Comparison of ENCODE assay signal across 2 cellular contexts in genomic region chr17:41520821-41521521, GRCh38.
TF ChIP-seq lines count a peak whose summit lies in the region.

No MANE protein-coding gene starts in this region.

TF ChIP-seq in GM23338, 12 proteins besides CTCF, POLR2A, EP300 and RAD21:
- TF ChIP-seq NANOG (IDR thresholded peaks at IDR 0.05; ENCODE audit: borderline replicate concordance) (no peak), EZH2 (IDR thresholded peaks at IDR 0.05; ENCODE audit: low read depth, unreplicated experiment) (no peak), ZNF331 (CRISPR knock-in tag; IDR thresholded peaks at IDR 0.05; ENCODE audit: low read depth) (no peak), JUNB (IDR thresholded peaks at IDR 0.05; ENCODE audit: unreplicated experiment) (no peak), POLR2AphosphoS5 (IDR thresholded peaks at IDR 0.05; ENCODE audit: low read depth) (no peak), EZH2phosphoT487 (IDR thresholded peaks at IDR 0.05; ENCODE audit: unreplicated experiment) (no peak), ZNF114 (CRISPR knock-in tag; IDR thresholded peaks at IDR 0.05) (no peak), STAT1 (IDR thresholded peaks at IDR 0.05; ENCODE audit: unreplicated experiment) (no peak), CREB1 (CRISPR knock-in tag; IDR thresholded peaks at IDR 0.05; ENCODE audit: low read depth) (no peak)
- TF ChIP-seq, protein P1, sequence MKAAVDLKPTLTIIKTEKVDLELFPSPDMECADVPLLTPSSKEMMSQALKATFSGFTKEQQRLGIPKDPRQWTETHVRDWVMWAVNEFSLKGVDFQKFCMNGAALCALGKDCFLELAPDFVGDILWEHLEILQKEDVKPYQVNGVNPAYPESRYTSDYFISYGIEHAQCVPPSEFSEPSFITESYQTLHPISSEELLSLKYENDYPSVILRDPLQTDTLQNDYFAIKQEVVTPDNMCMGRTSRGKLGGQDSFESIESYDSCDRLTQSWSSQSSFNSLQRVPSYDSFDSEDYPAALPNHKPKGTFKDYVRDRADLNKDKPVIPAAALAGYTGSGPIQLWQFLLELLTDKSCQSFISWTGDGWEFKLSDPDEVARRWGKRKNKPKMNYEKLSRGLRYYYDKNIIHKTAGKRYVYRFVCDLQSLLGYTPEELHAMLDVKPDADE (IDR thresholded peaks at IDR 0.05): no peak
- TF ChIP-seq, protein P2, sequence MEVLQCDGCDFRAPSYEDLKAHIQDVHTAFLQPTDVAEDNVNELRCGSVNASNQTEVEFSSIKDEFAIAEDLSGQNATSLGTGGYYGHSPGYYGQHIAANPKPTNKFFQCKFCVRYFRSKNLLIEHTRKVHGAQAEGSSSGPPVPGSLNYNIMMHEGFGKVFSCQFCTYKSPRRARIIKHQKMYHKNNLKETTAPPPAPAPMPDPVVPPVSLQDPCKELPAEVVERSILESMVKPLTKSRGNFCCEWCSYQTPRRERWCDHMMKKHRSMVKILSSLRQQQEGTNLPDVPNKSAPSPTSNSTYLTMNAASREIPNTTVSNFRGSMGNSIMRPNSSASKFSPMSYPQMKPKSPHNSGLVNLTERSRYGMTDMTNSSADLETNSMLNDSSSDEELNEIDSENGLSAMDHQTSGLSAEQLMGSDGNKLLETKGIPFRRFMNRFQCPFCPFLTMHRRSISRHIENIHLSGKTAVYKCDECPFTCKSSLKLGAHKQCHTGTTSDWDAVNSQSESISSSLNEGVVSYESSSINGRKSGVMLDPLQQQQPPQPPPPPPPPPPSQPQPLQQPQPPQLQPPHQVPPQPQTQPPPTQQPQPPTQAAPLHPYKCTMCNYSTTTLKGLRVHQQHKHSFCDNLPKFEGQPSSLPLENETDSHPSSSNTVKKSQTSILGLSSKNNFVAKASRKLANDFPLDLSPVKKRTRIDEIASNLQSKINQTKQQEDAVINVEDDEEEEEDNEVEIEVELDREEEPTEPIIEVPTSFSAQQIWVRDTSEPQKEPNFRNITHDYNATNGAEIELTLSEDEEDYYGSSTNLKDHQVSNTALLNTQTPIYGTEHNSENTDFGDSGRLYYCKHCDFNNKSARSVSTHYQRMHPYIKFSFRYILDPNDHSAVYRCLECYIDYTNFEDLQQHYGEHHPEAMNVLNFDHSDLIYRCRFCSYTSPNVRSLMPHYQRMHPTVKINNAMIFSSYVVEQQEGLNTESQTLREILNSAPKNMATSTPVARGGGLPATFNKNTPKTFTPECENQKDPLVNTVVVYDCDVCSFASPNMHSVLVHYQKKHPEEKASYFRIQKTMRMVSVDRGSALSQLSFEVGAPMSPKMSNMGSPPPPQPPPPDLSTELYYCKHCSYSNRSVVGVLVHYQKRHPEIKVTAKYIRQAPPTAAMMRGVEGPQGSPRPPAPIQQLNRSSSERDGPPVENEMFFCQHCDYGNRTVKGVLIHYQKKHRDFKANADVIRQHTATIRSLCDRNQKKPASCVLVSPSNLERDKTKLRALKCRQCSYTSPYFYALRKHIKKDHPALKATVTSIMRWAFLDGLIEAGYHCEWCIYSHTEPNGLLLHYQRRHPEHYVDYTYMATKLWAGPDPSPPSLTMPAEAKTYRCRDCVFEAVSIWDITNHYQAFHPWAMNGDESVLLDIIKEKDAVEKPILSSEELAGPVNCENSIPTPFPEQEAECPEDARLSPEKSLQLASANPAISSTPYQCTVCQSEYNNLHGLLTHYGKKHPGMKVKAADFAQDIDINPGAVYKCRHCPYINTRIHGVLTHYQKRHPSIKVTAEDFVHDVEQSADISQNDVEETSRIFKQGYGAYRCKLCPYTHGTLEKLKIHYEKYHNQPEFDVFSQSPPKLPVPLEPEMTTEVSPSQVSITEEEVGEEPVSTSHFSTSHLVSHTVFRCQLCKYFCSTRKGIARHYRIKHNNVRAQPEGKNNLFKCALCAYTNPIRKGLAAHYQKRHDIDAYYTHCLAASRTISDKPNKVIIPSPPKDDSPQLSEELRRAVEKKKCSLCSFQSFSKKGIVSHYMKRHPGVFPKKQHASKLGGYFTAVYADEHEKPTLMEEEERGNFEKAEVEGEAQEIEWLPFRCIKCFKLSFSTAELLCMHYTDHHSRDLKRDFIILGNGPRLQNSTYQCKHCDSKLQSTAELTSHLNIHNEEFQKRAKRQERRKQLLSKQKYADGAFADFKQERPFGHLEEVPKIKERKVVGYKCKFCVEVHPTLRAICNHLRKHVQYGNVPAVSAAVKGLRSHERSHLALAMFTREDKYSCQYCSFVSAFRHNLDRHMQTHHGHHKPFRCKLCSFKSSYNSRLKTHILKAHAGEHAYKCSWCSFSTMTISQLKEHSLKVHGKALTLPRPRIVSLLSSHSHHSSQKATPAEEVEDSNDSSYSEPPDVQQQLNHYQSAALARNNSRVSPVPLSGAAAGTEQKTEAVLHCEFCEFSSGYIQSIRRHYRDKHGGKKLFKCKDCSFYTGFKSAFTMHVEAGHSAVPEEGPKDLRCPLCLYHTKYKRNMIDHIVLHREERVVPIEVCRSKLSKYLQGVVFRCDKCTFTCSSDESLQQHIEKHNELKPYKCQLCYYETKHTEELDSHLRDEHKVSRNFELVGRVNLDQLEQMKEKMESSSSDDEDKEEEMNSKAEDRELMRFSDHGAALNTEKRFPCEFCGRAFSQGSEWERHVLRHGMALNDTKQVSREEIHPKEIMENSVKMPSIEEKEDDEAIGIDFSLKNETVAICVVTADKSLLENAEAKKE (CRISPR knock-in tag; IDR thresholded peaks at IDR 0.05): no peak
- TF ChIP-seq, protein P3, sequence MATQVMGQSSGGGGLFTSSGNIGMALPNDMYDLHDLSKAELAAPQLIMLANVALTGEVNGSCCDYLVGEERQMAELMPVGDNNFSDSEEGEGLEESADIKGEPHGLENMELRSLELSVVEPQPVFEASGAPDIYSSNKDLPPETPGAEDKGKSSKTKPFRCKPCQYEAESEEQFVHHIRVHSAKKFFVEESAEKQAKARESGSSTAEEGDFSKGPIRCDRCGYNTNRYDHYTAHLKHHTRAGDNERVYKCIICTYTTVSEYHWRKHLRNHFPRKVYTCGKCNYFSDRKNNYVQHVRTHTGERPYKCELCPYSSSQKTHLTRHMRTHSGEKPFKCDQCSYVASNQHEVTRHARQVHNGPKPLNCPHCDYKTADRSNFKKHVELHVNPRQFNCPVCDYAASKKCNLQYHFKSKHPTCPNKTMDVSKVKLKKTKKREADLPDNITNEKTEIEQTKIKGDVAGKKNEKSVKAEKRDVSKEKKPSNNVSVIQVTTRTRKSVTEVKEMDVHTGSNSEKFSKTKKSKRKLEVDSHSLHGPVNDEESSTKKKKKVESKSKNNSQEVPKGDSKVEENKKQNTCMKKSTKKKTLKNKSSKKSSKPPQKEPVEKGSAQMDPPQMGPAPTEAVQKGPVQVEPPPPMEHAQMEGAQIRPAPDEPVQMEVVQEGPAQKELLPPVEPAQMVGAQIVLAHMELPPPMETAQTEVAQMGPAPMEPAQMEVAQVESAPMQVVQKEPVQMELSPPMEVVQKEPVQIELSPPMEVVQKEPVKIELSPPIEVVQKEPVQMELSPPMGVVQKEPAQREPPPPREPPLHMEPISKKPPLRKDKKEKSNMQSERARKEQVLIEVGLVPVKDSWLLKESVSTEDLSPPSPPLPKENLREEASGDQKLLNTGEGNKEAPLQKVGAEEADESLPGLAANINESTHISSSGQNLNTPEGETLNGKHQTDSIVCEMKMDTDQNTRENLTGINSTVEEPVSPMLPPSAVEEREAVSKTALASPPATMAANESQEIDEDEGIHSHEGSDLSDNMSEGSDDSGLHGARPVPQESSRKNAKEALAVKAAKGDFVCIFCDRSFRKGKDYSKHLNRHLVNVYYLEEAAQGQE (IDR thresholded peaks at IDR 0.05; ENCODE audit: unreplicated experiment): no peak

TF ChIP-seq in K562, 482 proteins besides CTCF, POLR2A, EP300 and RAD21:
- peak; percentile 85 for TF ChIP-seq NFIC (IDR thresholded peaks at IDR 0.05)
- 0 out of 2 replicates have a peak, but pooled peaks have one; percentile 42 for TF ChIP-seq GATAD2A (IDR thresholded peaks at IDR 0.05)
- TF ChIP-seq HMGN3 (IDR thresholded peaks at IDR 0.05; ENCODE audit: borderline replicate concordance, extremely low read depth, insufficient read length, low read depth, low read length): peak; percentile 67
- 0 out of 2 replicates have a peak, but pooled peaks have one; percentile 18 for TF ChIP-seq MTA3 (IDR thresholded peaks at IDR 0.05; ENCODE audit: borderline replicate concordance)
- peak; percentile 68; the same call in 1 of the 2 replicates for TF ChIP-seq ZEB2 (IDR thresholded peaks at IDR 0.05)
- TF ChIP-seq CCNT2 (IDR thresholded peaks at IDR 0.05; ENCODE audit: borderline replicate concordance, extremely low read depth, insufficient read length, low read depth, low read length): peak; percentile 60
- TF ChIP-seq TAF9B (IDR thresholded peaks at IDR 0.05; ENCODE audit: partially characterized antibody): no peak
- TF ChIP-seq CC2D1A (IDR thresholded peaks at IDR 0.05): no peak
- peak; percentile 48 for TF ChIP-seq CBFA2T2 (conservative IDR thresholded peaks at IDR 0.05)
- TF ChIP-seq, protein P4, sequence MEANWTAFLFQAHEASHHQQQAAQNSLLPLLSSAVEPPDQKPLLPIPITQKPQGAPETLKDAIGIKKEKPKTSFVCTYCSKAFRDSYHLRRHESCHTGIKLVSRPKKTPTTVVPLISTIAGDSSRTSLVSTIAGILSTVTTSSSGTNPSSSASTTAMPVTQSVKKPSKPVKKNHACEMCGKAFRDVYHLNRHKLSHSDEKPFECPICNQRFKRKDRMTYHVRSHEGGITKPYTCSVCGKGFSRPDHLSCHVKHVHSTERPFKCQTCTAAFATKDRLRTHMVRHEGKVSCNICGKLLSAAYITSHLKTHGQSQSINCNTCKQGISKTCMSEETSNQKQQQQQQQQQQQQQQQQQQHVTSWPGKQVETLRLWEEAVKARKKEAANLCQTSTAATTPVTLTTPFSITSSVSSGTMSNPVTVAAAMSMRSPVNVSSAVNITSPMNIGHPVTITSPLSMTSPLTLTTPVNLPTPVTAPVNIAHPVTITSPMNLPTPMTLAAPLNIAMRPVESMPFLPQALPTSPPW (CRISPR knock-in tag; IDR thresholded peaks at IDR 0.05): peak; percentile 58
- TF ChIP-seq MYNN (IDR thresholded peaks at IDR 0.05): 0 out of 2 replicates have a peak, but pooled peaks have one; percentile 46
- TF ChIP-seq MYNN (CRISPR knock-in tag; IDR thresholded peaks at IDR 0.05): no peak
- TF ChIP-seq POLR2AphosphoS5 (IDR thresholded peaks at IDR 0.05; ENCODE audit: control insufficient read depth, insufficient read depth, low read depth, low read length): peak; percentile 46; the same call in 1 of the 2 replicates
- TF ChIP-seq RCOR1 (IDR thresholded peaks at IDR 0.05; ENCODE audit: borderline replicate concordance in 1 of 2, low read depth in 2 of 2, low read length in 2 of 2): peak in 1 of 2 experiments; percentile 35; a peak in 1 of 4 replicates
- TF ChIP-seq MAFF (IDR thresholded peaks at IDR 0.05; ENCODE audit: low read length): no peak
- no peak for TF ChIP-seq ZBTB5 (IDR thresholded peaks at IDR 0.05)
- TF ChIP-seq TEAD4 (IDR thresholded peaks at IDR 0.05; ENCODE audit: low read length): peak; percentile 45; the same call in 1 of the 2 replicates
- no peak for TF ChIP-seq TEAD4 (CRISPR knock-in tag; IDR thresholded peaks at IDR 0.05; ENCODE audit: borderline replicate concordance)
- TF ChIP-seq ZNF280A (IDR thresholded peaks at IDR 0.05; ENCODE audit: low read depth, partially characterized antibody): no peak
- TF ChIP-seq E2F6 (IDR thresholded peaks at IDR 0.05; ENCODE audit: borderline replicate concordance in 1 of 2, extremely low read depth in 1 of 2, insufficient read depth in 1 of 2, insufficient read length in 1 of 2, low read depth in 1 of 2, low read length in 1 of 2, poor library complexity in 1 of 2, severe bottlenecking in 1 of 2): no peak
- TF ChIP-seq TAL1 (IDR thresholded peaks at IDR 0.05): peak; percentile 41; the same call in 1 of the 2 replicates
- TF ChIP-seq TCF3 (CRISPR knock-in tag; IDR thresholded peaks at IDR 0.05): peak; percentile 70
- peak; percentile 79 for TF ChIP-seq CBFA2T3 (IDR thresholded peaks at IDR 0.05)
- TF ChIP-seq CBFB (CRISPR knock-in tag; IDR thresholded peaks at IDR 0.05): 0 out of 2 replicates have a peak, but pooled peaks have one; percentile 36
- TF ChIP-seq CTBP1 (IDR thresholded peaks at IDR 0.05; ENCODE audit: borderline replicate concordance): peak; percentile 63; the same call in 1 of the 2 replicates
- TF ChIP-seq ARID1B (IDR thresholded peaks at IDR 0.05): peak; percentile 50
- 0 out of 2 replicates have a peak, but pooled peaks have one; percentile 47 for TF ChIP-seq HNRNPL (IDR thresholded peaks at IDR 0.05; ENCODE audit: low read depth, low read length)
- TF ChIP-seq MAZ (CRISPR knock-in tag; conservative IDR thresholded peaks at IDR 0.05 in 1 of 2, IDR thresholded peaks at IDR 0.05 in 1 of 2): 0 out of 4 replicates have a peak, but pooled peaks of 1 of the 2 experiments have one; percentile 15
- peak; percentile 93 for TF ChIP-seq ZBTB7A (IDR thresholded peaks at IDR 0.05; ENCODE audit: borderline replicate concordance, control insufficient read depth, low read depth, low read length)
- peak; percentile 13; the same call in 1 of the 2 replicates for TF ChIP-seq CREB1 (IDR thresholded peaks at IDR 0.05)
- no peak for TF ChIP-seq CREB1 (CRISPR knock-in tag; IDR thresholded peaks at IDR 0.05)
